24 cellular contexts compared by ENCODE assay signal in the genomic region with DNA sequence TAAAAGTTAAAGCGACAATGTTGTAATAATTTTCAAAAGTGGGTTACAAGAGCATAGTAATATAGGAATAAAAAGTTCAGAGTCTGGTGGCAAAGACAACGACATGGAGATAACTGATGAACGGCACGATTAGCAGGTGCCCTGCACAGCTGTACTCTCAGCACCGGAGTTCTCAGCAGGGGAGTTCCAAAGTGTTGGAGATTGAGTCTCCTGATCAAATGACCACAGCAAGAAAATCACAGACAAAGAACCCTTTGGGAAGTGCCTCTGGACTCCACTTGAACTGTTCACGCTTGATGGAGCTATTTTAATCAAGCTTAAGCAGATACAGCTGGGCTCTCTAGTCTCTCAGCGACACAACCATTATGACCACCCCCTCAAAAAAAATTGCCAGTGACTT.
DNase-seq lines count a peak whose midpoint lies in the region; ATAC-seq and TF ChIP-seq lines count a peak whose summit lies in the region.
"Had no signal": no experiment of that assay in that cellular context is flagged by ENCODE, and none has a peak within 500 bp of the region (broad histone marks: within the 10 kb centered on the region; RNA-seq: fewer than 3 reads in every experiment).

No MANE protein-coding gene starts in this region.

- H3K9ac ChIP-seq in endodermal cell (ENCODE audit: extremely low read depth, low read length, poor library complexity, severe bottlenecking): no peak overlapping the region

- H3K27me3 ChIP-seq in endodermal cell (ENCODE audit: control insufficient read depth, insufficient read depth, low read length, poor library complexity, severe bottlenecking) (no peaks in the 10 kb centered on the region), right cardiac atrium (ENCODE audit: control insufficient read depth, insufficient read depth) (no peaks in the 10 kb centered on the region), stomach (no peaks in the 10 kb centered on the region)
- H3K27me3 ChIP-seq: BE2C had no signal

- WGBS in endodermal cell (ENCODE audit: insufficient coverage in 1 of 2, insufficient read length in 1 of 2), 2 experiments: 78 to 92% methylated on average over 5 to 7 of the region's 7 CpGs
- WGBS in right cardiac atrium: 70% methylated on average over 7 of the region's 7 CpGs
- WGBS in stomach, 5 donors: 79 to 84% (median 81%) methylated on average over 7 of the region's 7 CpGs

- DNase-seq in NCI-H524 (lab: John Stamatoyannopoulos, UW) (peak; percentile 5 to 55), NCI-H524 treated with DMSO at 0.1 percent for 48 hours (lab: John Stamatoyannopoulos, UW) (no peak), endodermal cell (no peak), neural crest cell (ENCODE audit: low read depth, low spot score) (no peak), right cardiac atrium (no peak), GM20000 (ENCODE audit: low spot score) (no peak), stomach (no peak)
- DNase-seq: 8988T; ACHN; BE2C; Calu3; CD8-positive, alpha-beta memory T cell; DMS79 treated with DMSO at 0.1 percent for 48 hours; GF-D8; NCI-H1105; NCI-H2029 treated with DMSO at 0.1 percent for 48 hours; NCI-H2171 treated with DMSO at 0.1 percent for 48 hours; NCI-H345; NCI-H510A treated with DMSO at 0.1 percent for 48 hours; NCI-H82; Right ventricle myocardium superior; RPMI8226 had no signal

- peaks cover 17% of the 10 kb centered on the region for H3K9me3 Mint-ChIP-seq in endodermal cell
- H3K9me3 Mint-ChIP-seq in neural crest cell: peaks cover 5% of the 10 kb centered on the region

- H3K4me3 ChIP-seq in endodermal cell (ENCODE audit: low read length) (no peak overlapping the region), right cardiac atrium (ENCODE audit: low read length) (no peak overlapping the region), stomach (no peak overlapping the region)

- H3K27ac ChIP-seq in endodermal cell (ENCODE audit: low read depth, low read length) (peak overlapping the region; percentile 86), right cardiac atrium (ENCODE audit: low read length) (no peak overlapping the region), stomach (no peak overlapping the region)

- H3K27me3 Mint-ChIP-seq in endodermal cell (ENCODE audit: insufficient read depth) (no peaks in the 10 kb centered on the region), neural crest cell (ENCODE audit: low read depth) (no peaks in the 10 kb centered on the region)
- H3K27me3 Mint-ChIP-seq: CD8-positive, alpha-beta memory T cell had no signal

- TF ChIP-seq POLR2A in stomach (IDR thresholded peaks at IDR 0.05): no peak

- H3K27ac Mint-ChIP-seq in endodermal cell (no peak overlapping the region), neural crest cell (ENCODE audit: unreplicated experiment) (peak overlapping the region; percentile 90)
- H3K27ac Mint-ChIP-seq: CD14-positive monocyte; CD8-positive, alpha-beta memory T cell had no signal

- intact Hi-C loops in right cardiac atrium (cut with DNase I) (no loop called here), stomach (cut with DNase I; ENCODE audit: low total_unique reads) (no loop called here)

- H3K36me3 Mint-ChIP-seq in endodermal cell (ENCODE audit: low read depth) (peaks cover 2% of the 10 kb centered on the region), neural crest cell (ENCODE audit: low read depth) (no peaks in the 10 kb centered on the region)
- H3K36me3 Mint-ChIP-seq: CD14-positive monocyte; CD8-positive, alpha-beta memory T cell had no signal

- ATAC-seq in right cardiac atrium (no peak), GM18907 (IDR thresholded peaks at IDR 0.05; ENCODE audit: unreplicated experiment) (no peak)

- H3K4me1 ChIP-seq in endodermal cell (ENCODE audit: control insufficient read depth, insufficient read depth, low read length): peaks cover 7% of the 10 kb centered on the region
- no peaks in the 10 kb centered on the region for H3K4me1 ChIP-seq in right cardiac atrium (ENCODE audit: control insufficient read depth, insufficient read depth, low read length)
- no peaks in the 10 kb centered on the region for H3K4me1 ChIP-seq in stomach
- H3K4me1 ChIP-seq: BE2C had no signal

- H3K9me3 ChIP-seq in endodermal cell (ENCODE audit: control insufficient read depth, low read length) (peaks cover 10% of the 10 kb centered on the region), right cardiac atrium (ENCODE audit: control insufficient read depth, low read length) (no peaks in the 10 kb centered on the region), stomach (peaks cover 0 to 14% (median 3%) of the 10 kb centered on the region in 4 donors)
- H3K9me3 ChIP-seq: BE2C had no signal

- TF ChIP-seq CTCF in endodermal cell (conservative IDR thresholded peaks at IDR 0.05): no peak
- TF ChIP-seq CTCF in neural crest cell (conservative IDR thresholded peaks at IDR 0.05): no peak
- TF ChIP-seq CTCF in GM20000 (IDR thresholded peaks at IDR 0.05; ENCODE audit: extremely low read depth, missing control alignments): no peak
- no peak for TF ChIP-seq CTCF in stomach (IDR thresholded peaks at IDR 0.05)

- no peak for TF ChIP-seq EP300 in stomach (IDR thresholded peaks at IDR 0.05)

- H3K4me3 Mint-ChIP-seq in endodermal cell (no peak overlapping the region), neural crest cell (peak overlapping the region; percentile 52)
- H3K4me3 Mint-ChIP-seq: CD14-positive monocyte; CD8-positive, alpha-beta memory T cell had no signal

- H3K36me3 ChIP-seq in endodermal cell (ENCODE audit: control insufficient read depth, insufficient read depth, low read length): no peaks in the 10 kb centered on the region
- H3K36me3 ChIP-seq in stomach: no peaks in the 10 kb centered on the region
- H3K36me3 ChIP-seq: BE2C had no signal

- peaks cover 12% of the 10 kb centered on the region for H3K4me1 Mint-ChIP-seq in endodermal cell
- peaks cover 15% of the 10 kb centered on the region for H3K4me1 Mint-ChIP-seq in neural crest cell
- H3K4me1 Mint-ChIP-seq: CD14-positive monocyte; CD8-positive, alpha-beta memory T cell had no signal

Comparison
In these comparisons a context has a peak if more than half of its experiments do, and no peak if none do; other contexts are left out.
1. DNase-seq: peak in NCI-H524 (2 of 2); none in NCI-H524 treated with DMSO at 0.1 percent for 48 hours (single experiment), endodermal cell (single experiment), neural crest cell (single experiment), right cardiac atrium (0 of 3), GM20000 (single experiment) and stomach (single experiment).